In the genomic region with DNA sequence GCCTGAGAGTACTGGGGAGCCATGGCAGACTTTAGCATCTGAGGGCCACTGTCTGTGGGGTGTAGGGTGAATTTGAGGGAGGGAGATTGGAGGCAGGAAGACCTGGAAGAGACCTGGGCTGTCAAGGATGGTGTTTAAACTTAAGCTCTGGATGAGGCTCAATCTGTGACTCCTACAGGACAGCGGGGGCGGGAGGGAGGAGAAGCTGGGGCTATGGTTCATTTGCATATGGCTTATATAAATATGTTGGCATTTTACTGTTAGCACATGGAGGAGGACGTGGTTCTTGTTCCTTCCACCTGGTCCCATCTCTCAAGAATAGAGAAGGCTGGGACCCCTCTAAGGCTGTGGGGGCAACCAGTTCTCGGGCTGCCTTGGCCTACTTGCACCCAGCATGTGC, we compare ENCODE assay signal across 1 cellular context.
TF ChIP-seq lines count a peak whose summit lies in the region.

No MANE protein-coding gene starts in this region.

TF ChIP-seq in H1, 55 proteins besides CTCF, POLR2A, EP300 and RAD21:
- no peak for TF ChIP-seq EZH2 (IDR thresholded peaks at IDR 0.05; ENCODE audit: low read depth, low read length, severe bottlenecking)
- no peak for TF ChIP-seq PHF8 (conservative IDR thresholded peaks at IDR 0.05; ENCODE audit: low read depth, low read length)
- TF ChIP-seq SIX5 (IDR thresholded peaks at IDR 0.05; ENCODE audit: low read depth, low read length): no peak
- no peak for TF ChIP-seq POU5F1 (IDR thresholded peaks at IDR 0.05; ENCODE audit: low read depth, low read length)
- no peak for TF ChIP-seq FOSL1 (IDR thresholded peaks at IDR 0.05; ENCODE audit: insufficient read depth, low read depth, low read length)
- no peak for TF ChIP-seq TAF7 (optimal IDR thresholded peaks at IDR 0.05; ENCODE audit: borderline replicate concordance, low read depth, low read length)
- no peak for TF ChIP-seq CHD2 (IDR thresholded peaks at IDR 0.05; ENCODE audit: low read length)
- no peak for TF ChIP-seq YY1 (IDR thresholded peaks at IDR 0.05; ENCODE audit: low read depth, low read length)
- TF ChIP-seq, protein P1, sequence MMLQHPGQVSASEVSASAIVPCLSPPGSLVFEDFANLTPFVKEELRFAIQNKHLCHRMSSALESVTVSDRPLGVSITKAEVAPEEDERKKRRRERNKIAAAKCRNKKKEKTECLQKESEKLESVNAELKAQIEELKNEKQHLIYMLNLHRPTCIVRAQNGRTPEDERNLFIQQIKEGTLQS (IDR thresholded peaks at IDR 0.05; ENCODE audit: insufficient read depth, low read depth, low read length): no peak
- TF ChIP-seq SP1 (IDR thresholded peaks at IDR 0.05; ENCODE audit: low read depth, low read length): no peak
- TF ChIP-seq TBP (IDR thresholded peaks at IDR 0.05; ENCODE audit: low read depth, low read length): no peak
- no peak for TF ChIP-seq NANOG (IDR thresholded peaks at IDR 0.05; ENCODE audit: insufficient read depth, low read depth, low read length, poor library complexity, severe bottlenecking)
- TF ChIP-seq, protein P2, sequence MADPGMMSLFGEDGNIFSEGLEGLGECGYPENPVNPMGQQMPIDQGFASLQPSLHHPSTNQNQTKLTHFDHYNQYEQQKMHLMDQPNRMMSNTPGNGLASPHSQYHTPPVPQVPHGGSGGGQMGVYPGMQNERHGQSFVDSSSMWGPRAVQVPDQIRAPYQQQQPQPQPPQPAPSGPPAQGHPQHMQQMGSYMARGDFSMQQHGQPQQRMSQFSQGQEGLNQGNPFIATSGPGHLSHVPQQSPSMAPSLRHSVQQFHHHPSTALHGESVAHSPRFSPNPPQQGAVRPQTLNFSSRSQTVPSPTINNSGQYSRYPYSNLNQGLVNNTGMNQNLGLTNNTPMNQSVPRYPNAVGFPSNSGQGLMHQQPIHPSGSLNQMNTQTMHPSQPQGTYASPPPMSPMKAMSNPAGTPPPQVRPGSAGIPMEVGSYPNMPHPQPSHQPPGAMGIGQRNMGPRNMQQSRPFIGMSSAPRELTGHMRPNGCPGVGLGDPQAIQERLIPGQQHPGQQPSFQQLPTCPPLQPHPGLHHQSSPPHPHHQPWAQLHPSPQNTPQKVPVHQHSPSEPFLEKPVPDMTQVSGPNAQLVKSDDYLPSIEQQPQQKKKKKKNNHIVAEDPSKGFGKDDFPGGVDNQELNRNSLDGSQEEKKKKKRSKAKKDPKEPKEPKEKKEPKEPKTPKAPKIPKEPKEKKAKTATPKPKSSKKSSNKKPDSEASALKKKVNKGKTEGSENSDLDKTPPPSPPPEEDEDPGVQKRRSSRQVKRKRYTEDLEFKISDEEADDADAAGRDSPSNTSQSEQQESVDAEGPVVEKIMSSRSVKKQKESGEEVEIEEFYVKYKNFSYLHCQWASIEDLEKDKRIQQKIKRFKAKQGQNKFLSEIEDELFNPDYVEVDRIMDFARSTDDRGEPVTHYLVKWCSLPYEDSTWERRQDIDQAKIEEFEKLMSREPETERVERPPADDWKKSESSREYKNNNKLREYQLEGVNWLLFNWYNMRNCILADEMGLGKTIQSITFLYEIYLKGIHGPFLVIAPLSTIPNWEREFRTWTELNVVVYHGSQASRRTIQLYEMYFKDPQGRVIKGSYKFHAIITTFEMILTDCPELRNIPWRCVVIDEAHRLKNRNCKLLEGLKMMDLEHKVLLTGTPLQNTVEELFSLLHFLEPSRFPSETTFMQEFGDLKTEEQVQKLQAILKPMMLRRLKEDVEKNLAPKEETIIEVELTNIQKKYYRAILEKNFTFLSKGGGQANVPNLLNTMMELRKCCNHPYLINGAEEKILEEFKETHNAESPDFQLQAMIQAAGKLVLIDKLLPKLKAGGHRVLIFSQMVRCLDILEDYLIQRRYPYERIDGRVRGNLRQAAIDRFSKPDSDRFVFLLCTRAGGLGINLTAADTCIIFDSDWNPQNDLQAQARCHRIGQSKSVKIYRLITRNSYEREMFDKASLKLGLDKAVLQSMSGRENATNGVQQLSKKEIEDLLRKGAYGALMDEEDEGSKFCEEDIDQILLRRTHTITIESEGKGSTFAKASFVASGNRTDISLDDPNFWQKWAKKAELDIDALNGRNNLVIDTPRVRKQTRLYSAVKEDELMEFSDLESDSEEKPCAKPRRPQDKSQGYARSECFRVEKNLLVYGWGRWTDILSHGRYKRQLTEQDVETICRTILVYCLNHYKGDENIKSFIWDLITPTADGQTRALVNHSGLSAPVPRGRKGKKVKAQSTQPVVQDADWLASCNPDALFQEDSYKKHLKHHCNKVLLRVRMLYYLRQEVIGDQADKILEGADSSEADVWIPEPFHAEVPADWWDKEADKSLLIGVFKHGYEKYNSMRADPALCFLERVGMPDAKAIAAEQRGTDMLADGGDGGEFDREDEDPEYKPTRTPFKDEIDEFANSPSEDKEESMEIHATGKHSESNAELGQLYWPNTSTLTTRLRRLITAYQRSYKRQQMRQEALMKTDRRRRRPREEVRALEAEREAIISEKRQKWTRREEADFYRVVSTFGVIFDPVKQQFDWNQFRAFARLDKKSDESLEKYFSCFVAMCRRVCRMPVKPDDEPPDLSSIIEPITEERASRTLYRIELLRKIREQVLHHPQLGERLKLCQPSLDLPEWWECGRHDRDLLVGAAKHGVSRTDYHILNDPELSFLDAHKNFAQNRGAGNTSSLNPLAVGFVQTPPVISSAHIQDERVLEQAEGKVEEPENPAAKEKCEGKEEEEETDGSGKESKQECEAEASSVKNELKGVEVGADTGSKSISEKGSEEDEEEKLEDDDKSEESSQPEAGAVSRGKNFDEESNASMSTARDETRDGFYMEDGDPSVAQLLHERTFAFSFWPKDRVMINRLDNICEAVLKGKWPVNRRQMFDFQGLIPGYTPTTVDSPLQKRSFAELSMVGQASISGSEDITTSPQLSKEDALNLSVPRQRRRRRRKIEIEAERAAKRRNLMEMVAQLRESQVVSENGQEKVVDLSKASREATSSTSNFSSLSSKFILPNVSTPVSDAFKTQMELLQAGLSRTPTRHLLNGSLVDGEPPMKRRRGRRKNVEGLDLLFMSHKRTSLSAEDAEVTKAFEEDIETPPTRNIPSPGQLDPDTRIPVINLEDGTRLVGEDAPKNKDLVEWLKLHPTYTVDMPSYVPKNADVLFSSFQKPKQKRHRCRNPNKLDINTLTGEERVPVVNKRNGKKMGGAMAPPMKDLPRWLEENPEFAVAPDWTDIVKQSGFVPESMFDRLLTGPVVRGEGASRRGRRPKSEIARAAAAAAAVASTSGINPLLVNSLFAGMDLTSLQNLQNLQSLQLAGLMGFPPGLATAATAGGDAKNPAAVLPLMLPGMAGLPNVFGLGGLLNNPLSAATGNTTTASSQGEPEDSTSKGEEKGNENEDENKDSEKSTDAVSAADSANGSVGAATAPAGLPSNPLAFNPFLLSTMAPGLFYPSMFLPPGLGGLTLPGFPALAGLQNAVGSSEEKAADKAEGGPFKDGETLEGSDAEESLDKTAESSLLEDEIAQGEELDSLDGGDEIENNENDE (IDR thresholded peaks at IDR 0.05; ENCODE audit: insufficient replicate concordance, low read length): no peak
- TF ChIP-seq KDM5A (IDR thresholded peaks at IDR 0.05; ENCODE audit: low read length): no peak
- no peak for TF ChIP-seq CREB1 (IDR thresholded peaks at IDR 0.05)
- no peak for TF ChIP-seq BACH1 (IDR thresholded peaks at IDR 0.05; ENCODE audit: low read length)
- TF ChIP-seq ZNF274 (IDR thresholded peaks at IDR 0.05; ENCODE audit: borderline replicate concordance, extremely low read depth, low read length): no peak
- TF ChIP-seq SUZ12 (IDR thresholded peaks at IDR 0.05; ENCODE audit: low read length): no peak
TF ChIP-seq in H1: peak in this region for 0.
